8 cellular contexts compared by ENCODE assay signal in genomic region chr10:100373298-100374136, GRCh38. TPM values are rescaled to one million over a fixed set of nuclear protein-coding genes. Genes with fewer than 3 reads are reported as not detected.
DNase-seq lines count a peak whose midpoint lies in the region; ATAC-seq, FAIRE-seq and TF ChIP-seq lines count a peak whose summit lies in the region.

No MANE protein-coding gene starts in this region.

- H3K4me3 ChIP-seq in dorsolateral prefrontal cortex (peak overlapping the region; percentile 40 to 98 (median 77)), HepG2 (replicated peaks in 1 of 3; ENCODE audit: insufficient read depth in 1 of 3, low read depth in 2 of 3, low read length in 3 of 3) (peak overlapping the region; percentile 65 to 82 (median 74))

- TSS peak; percentile 91 for BruUV-seq in HepG2 (replicated peaks; lab: Mats Ljungman, UMichigan)

- H3K9me3 ChIP-seq in HepG2 (ENCODE audit: low read length), result no peaks in the 10 kb centered on the region

- H3K27ac ChIP-seq in dorsolateral prefrontal cortex, result peak overlapping the region; percentile 91 to 100 (median 99)
- peak overlapping the region; percentile 100 for H3K27ac ChIP-seq in HepG2 (ENCODE audit: extremely low read length, insufficient read depth, low read length)

- peak in 12 of 56 donors; percentile 3 to 41 (median 14) for TF ChIP-seq CTCF in dorsolateral prefrontal cortex (IDR thresholded peaks at IDR 0.05 in 54 of 56, conservative IDR thresholded peaks at IDR 0.05 in 2 of 56; ENCODE audit: low read depth in 1 of 56, partially characterized antibody in 56 of 56)
- no peak for TF ChIP-seq CTCF in HepG2 (CRISPR knock-in tag; IDR thresholded peaks at IDR 0.05)

- H3K4me1 ChIP-seq in HepG2 (ENCODE audit: insufficient read depth, low read length), result peaks cover 44% of the 10 kb centered on the region

- FAIRE-seq in HepG2 (lab: Jason Lieb, UNC), result peak; percentile 68

- intact Hi-C loops in dorsolateral prefrontal cortex (cut with DNase I), result loop anchor here (1.0 to 10.0 kb wide), 3 partner anchors 26 to 61 kb away; partner anchors contain the start of gene SCD (in 2 of the 2)
- intact Hi-C loops in HepG2 (cut with micrococcal nuclease; ENCODE audit: unreplicated experiment), result loop anchor here (1.0 to 10.0 kb wide), 4 partner anchors 14 to 51 kb away; partner anchors contain the start of gene SCD

- H3K79me2 ChIP-seq in HepG2 (ENCODE audit: insufficient read depth, low read length), result peaks cover 30% of the 10 kb centered on the region

- TF ChIP-seq POLR2A in HepG2 (IDR thresholded peaks at IDR 0.05; ENCODE audit: insufficient read depth in 1 of 2, low read depth in 2 of 2, low read length in 2 of 2), result peak; percentile 19 to 87; a peak in 3 of 4 replicates

- H4K20me1 ChIP-seq in HepG2 (ENCODE audit: insufficient read depth, low read length), result no peaks in the 10 kb centered on the region; the same call in 1 of the 2 replicates

- H3K4me2 ChIP-seq in HepG2 (ENCODE audit: low read depth, low read length), result peak overlapping the region; percentile 84

- TF ChIP-seq RAD21 in HepG2 (CRISPR knock-in tag; IDR thresholded peaks at IDR 0.05), result no peak; the same call in 1 of the 2 replicates

- POLR2A ChIA-PET in HepG2 (lab: Yijun Ruan, JAX), result interaction anchor here (0.7 to 6.4 kb wide), 20 partner anchors 12 to 622 kb away, joined by 3 to 287 read pairs (median 4); partner anchors contain the start of genes HIF1AN and SCD

- H3K27me3 ChIP-seq in dorsolateral prefrontal cortex (no peaks in the 10 kb centered on the region), HepG2 (ENCODE audit: control insufficient read depth in 1 of 2, insufficient read depth in 2 of 2, low read length in 2 of 2) (peaks cover 0 to 4% of the 10 kb centered on the region in 2 experiments; a peak in 1 of 5 replicates)

- under 1% methylated on average over 36 of the region's 44 CpGs for WGBS in HepG2 (ENCODE audit: low lambda C conversion rate)

- no peaks in the 10 kb centered on the region for H3K36me3 ChIP-seq in HepG2 (replicated peaks in 1 of 2; ENCODE audit: control insufficient read depth in 1 of 2, insufficient read depth in 2 of 2, low read length in 2 of 2)

- H2AFZ ChIP-seq in HepG2 (ENCODE audit: low read length), result no peak overlapping the region

- peak overlapping the region; percentile 97 for H3K9ac ChIP-seq in HepG2 (ENCODE audit: insufficient read depth, low read depth, low read length)

- peak; percentile 93 for ATAC-seq in GM19395 (IDR thresholded peaks at IDR 0.05; ENCODE audit: unreplicated experiment)
- ATAC-seq in HG03521 (IDR thresholded peaks at IDR 0.05; ENCODE audit: unreplicated experiment), result peak; percentile 96
- ATAC-seq in HepG2, result peak; percentile 88

- in situ Hi-C loops in HepG2 (cut with HindIII; ENCODE audit: extremely low pct_ligation_motif_present, low pct_unique_long_range_greater_than_20kb), result no loop called here

- CTCF ChIA-PET in HepG2 (lab: Yijun Ruan, JAX; ENCODE audit: low intra/inter-chr PET ratio, low total read pairs), result interaction anchor here (1.6 kb wide), 1 partner anchor 60 kb away, joined by 3 read pairs; no protein-coding TSS in a partner anchor

- DNase-seq in CD1c-positive myeloid dendritic cell (ENCODE audit: extremely low spot score), result peak; percentile 98
- peak; percentile 95 for DNase-seq in NCI-H69 (lab: John Stamatoyannopoulos, UW)
- DNase-seq in activated CD4-positive, alpha-beta T cell treated with anti-CD3 and anti-CD28 coated beads, Interleukin-2, amount 50 U/mL, for 24 hours (ENCODE audit: low read depth in 1 of 2, low spot score in 1 of 2), result peak; percentile 61 to 82
- DNase-seq in dorsolateral prefrontal cortex, result peak; percentile 98 to 100 (median 99)
- DNase-seq in HepG2 (ENCODE audit: low spot score), result peak; percentile 99
- DNase-seq in stimulated activated CD4-positive, alpha-beta T cell treated with anti-CD3 and anti-CD28 coated beads, Interleukin-2, amount 100 ng/mL, for 48 hours, result peak; percentile 84 to 85

- TF ChIP-seq EP300 in HepG2 (IDR thresholded peaks at IDR 0.05; ENCODE audit: low read depth in 2 of 2, low read length in 2 of 2), result peak; percentile 67 to 85; a peak in 3 of 4 replicates
- peak; percentile 70 for TF ChIP-seq EP300 in HepG2 (CRISPR knock-in tag; IDR thresholded peaks at IDR 0.05; ENCODE audit: borderline replicate concordance)

TF ChIP-seq in HepG2, 621 proteins besides CTCF, POLR2A, EP300 and RAD21 (continues in another document):
- TF ChIP-seq CAMTA2 (CRISPR knock-in tag; IDR thresholded peaks at IDR 0.05; ENCODE audit: borderline replicate concordance) (no peak), ZNF432 (CRISPR knock-in tag; IDR thresholded peaks at IDR 0.05; ENCODE audit: borderline replicate concordance) (no peak), ZNF30 (CRISPR knock-in tag; IDR thresholded peaks at IDR 0.05) (no peak), NPAS2 (CRISPR knock-in tag; IDR thresholded peaks at IDR 0.05; ENCODE audit: borderline replicate concordance) (no peak), HNRNPK (IDR thresholded peaks at IDR 0.05; ENCODE audit: low read depth, low read length, poor library complexity, severe bottlenecking) (no peak), BRD4 (CRISPR knock-in tag; IDR thresholded peaks at IDR 0.05) (peak; percentile 24), SP140L (CRISPR knock-in tag; IDR thresholded peaks at IDR 0.05; ENCODE audit: borderline replicate concordance) (0 out of 2 replicates have a peak, but pooled peaks have one; percentile 10), SP1 (IDR thresholded peaks at IDR 0.05) (no peak), SP1 (CRISPR knock-in tag; IDR thresholded peaks at IDR 0.05) (peak; percentile 32; the same call in 1 of the 2 replicates), ZNF296 (CRISPR knock-in tag; conservative IDR thresholded peaks at IDR 0.05) (no peak), GZF1 (CRISPR knock-in tag; IDR thresholded peaks at IDR 0.05) (no peak), ZNF124 (CRISPR knock-in tag; IDR thresholded peaks at IDR 0.05) (no peak)

RNA-seq across cellular contexts. Expression of gene SCD, which starts 26.5 kb away (rescaled TPM):
- 1,000 to 10,000 TPM in 2 of 120 experiments, 100 to 1,000 TPM in 118; 133 to 1,473 (median 374) TPM for total RNA-seq in dorsolateral prefrontal cortex
- 338 and 492 TPM in 2 replicates for total RNA-seq in HepG2 (2016; rRNA removed; fragmentation: Illumina TruSeq; extraction: Trizol)
- total RNA-seq in HepG2 (2016; cell fraction: cytosol; rRNA removed; fragmentation: Illumina TruSeq; extraction: Trizol; ENCODE audit: low read depth), result 31.9 and 37.2 TPM in 2 replicates
- 303 and 473 TPM in 2 replicates for total RNA-seq in HepG2 (2016; cell fraction: insoluble cytoplasmic fraction; rRNA removed; fragmentation: Illumina TruSeq; extraction: Trizol)
- 175 and 195 TPM in 2 replicates for total RNA-seq in HepG2 (2016; cell fraction: membrane; rRNA removed; fragmentation: Illumina TruSeq; extraction: Trizol)
- 532 and 631 TPM in 2 replicates for total RNA-seq in HepG2 (2016; cell fraction: nucleus; rRNA removed; fragmentation: Illumina TruSeq; extraction: Trizol)
- polyA plus RNA-seq in HepG2 (2011; rRNA removed), result 512 and 596 TPM in 2 replicates
- polyA plus RNA-seq in HepG2 (2011; cell fraction: cytosol; rRNA removed), result 368 and 565 TPM in 2 replicates
- 147 and 228 TPM in 2 replicates for polyA plus RNA-seq in HepG2 (2011; cell fraction: nucleus; rRNA removed)
- polyA plus RNA-seq in HepG2 (2012), result 585 and 769 TPM in 2 replicates
- polyA plus RNA-seq in HepG2 (2016; cell fraction: cytosol; fragmentation: Illumina TruSeq; extraction: Trizol; ENCODE audit: low read depth), result 36.1 and 38.4 TPM in 2 replicates
- 315 and 357 TPM in 2 replicates for polyA plus RNA-seq in HepG2 (2016; cell fraction: insoluble cytoplasmic fraction; fragmentation: Illumina TruSeq; extraction: Trizol; ENCODE audit: low read depth)
- polyA plus RNA-seq in HepG2 (2016; cell fraction: membrane; fragmentation: Illumina TruSeq; extraction: Trizol; ENCODE audit: low read depth), result 107 and 124 TPM in 2 replicates
- polyA plus RNA-seq in HepG2 (2016; cell fraction: nucleus; fragmentation: Illumina TruSeq; extraction: Trizol; ENCODE audit: insufficient read depth, low read depth), result 708 and 740 TPM in 2 replicates
- polyA minus RNA-seq in HepG2 (2011; rRNA and poly(A)+ RNA removed; ENCODE audit: low replicate concordance), result 748 and 1,007 TPM in 2 replicates
- 527 and 633 TPM in 2 replicates for polyA minus RNA-seq in HepG2 (2011; cell fraction: cytosol; rRNA and poly(A)+ RNA removed)
- 165 and 293 TPM in 2 replicates for polyA minus RNA-seq in HepG2 (2011; cell fraction: nucleus; rRNA and poly(A)+ RNA removed)

RNA-seq across cellular contexts. Expression of gene PKD2L1, which starts 43.5 kb away (rescaled TPM):
- total RNA-seq in dorsolateral prefrontal cortex (10 to 100 TPM in 9 of 120 experiments, 1 to 10 TPM in 108, under 1 TPM in 3; 0.25 to 18.1 (median 4.4) TPM), HepG2 (2016; rRNA removed; fragmentation: Illumina TruSeq; extraction: Trizol) (0.07 and 0.31 TPM in 2 replicates)
- not detected in 2 replicates for total RNA-seq in HepG2 (2016; cell fraction: cytosol; rRNA removed; fragmentation: Illumina TruSeq; extraction: Trizol; ENCODE audit: low read depth)
- total RNA-seq in HepG2 (2016; cell fraction: insoluble cytoplasmic fraction; rRNA removed; fragmentation: Illumina TruSeq; extraction: Trizol), result 0.07 and 0.30 TPM in 2 replicates
- total RNA-seq in HepG2 (2016; cell fraction: membrane; rRNA removed; fragmentation: Illumina TruSeq; extraction: Trizol), result not detected in 2 replicates
- total RNA-seq in HepG2 (2016; cell fraction: nucleus; rRNA removed; fragmentation: Illumina TruSeq; extraction: Trizol), result not detected in 2 replicates
- polyA plus RNA-seq in HepG2 (2011; rRNA removed), result 0.15 and 0.27 TPM in 2 replicates
- polyA plus RNA-seq in HepG2 (2011; cell fraction: cytosol; rRNA removed), result 0.15 and 0.21 TPM in 2 replicates
- polyA plus RNA-seq in HepG2 (2011; cell fraction: nucleus; rRNA removed), result 0.61 and 0.90 TPM in 2 replicates
- polyA plus RNA-seq in HepG2 (2012), result 0.16 and 0.55 TPM in 2 replicates
- polyA plus RNA-seq in HepG2 (2016; cell fraction: cytosol; fragmentation: Illumina TruSeq; extraction: Trizol; ENCODE audit: low read depth), result not detected in 2 replicates
- polyA plus RNA-seq in HepG2 (2016; cell fraction: insoluble cytoplasmic fraction; fragmentation: Illumina TruSeq; extraction: Trizol; ENCODE audit: low read depth), result 0.33 TPM in 1 of 2 replicates, not detected in the other
- not detected in 2 replicates for polyA plus RNA-seq in HepG2 (2016; cell fraction: membrane; fragmentation: Illumina TruSeq; extraction: Trizol; ENCODE audit: low read depth)
- polyA plus RNA-seq in HepG2 (2016; cell fraction: nucleus; fragmentation: Illumina TruSeq; extraction: Trizol; ENCODE audit: insufficient read depth, low read depth), result 0.21 TPM in 1 of 2 replicates, not detected in the other
- polyA minus RNA-seq in HepG2 (2011; rRNA and poly(A)+ RNA removed; ENCODE audit: low replicate concordance), result 0.26 and 0.72 TPM in 2 replicates
- polyA minus RNA-seq in HepG2 (2011; cell fraction: cytosol; rRNA and poly(A)+ RNA removed), result not detected in 2 replicates
- not detected in 2 replicates for polyA minus RNA-seq in HepG2 (2011; cell fraction: nucleus; rRNA and poly(A)+ RNA removed)

Comparison
In these comparisons a context has a peak if more than half of its experiments do, and no peak if none do; other contexts are left out.
1. Peak in every context shown above with its lines: DNase-seq, ATAC-seq, H3K4me3 ChIP-seq and H3K27ac ChIP-seq.